ENCODE assay signal across 24 cellular contexts in the genomic region with DNA sequence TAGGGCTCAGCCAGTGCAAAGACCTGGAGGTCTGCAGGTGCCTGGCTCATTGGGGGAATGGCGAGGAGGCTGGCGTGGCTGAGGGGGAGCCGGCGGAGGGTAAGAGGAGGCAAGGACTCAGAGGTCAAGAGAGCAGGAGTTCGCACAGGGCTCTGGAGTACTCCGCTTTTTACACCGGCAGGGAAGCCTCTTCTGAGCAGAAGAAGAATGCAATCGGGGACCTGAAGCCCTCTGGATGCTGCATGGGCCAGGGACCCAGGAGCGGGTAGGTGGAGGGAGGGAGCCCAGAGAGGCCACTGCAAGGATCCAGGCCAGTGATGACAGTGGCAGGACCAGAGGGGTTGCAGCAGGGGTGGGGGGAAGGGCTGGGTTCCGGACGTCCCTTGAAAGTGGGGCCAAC.
"Had no signal": no experiment of that assay in that cellular context is flagged by ENCODE, and none has a peak within 500 bp of the region (broad histone marks: within the 10 kb centered on the region; RNA-seq: fewer than 3 reads in every experiment).

No MANE protein-coding gene starts in this region.

- H3K27me3 ChIP-seq: ascending aorta, body of pancreas, Peyer's patch had no signal

- H3K4me2 ChIP-seq: SK-N-SH had no signal

- H3K4me3 ChIP-seq: ascending aorta, body of pancreas, Peyer's patch, SJCRH30 had no signal

- H3K4me1 ChIP-seq: ascending aorta, Peyer's patch, SJCRH30 had no signal

- H3K9ac ChIP-seq: SK-N-SH had no signal

- H3K9me3 ChIP-seq: ascending aorta, body of pancreas, Peyer's patch, SJCRH30, SK-N-SH had no signal

- H3K36me3 ChIP-seq: ascending aorta, Peyer's patch, SJCRH30 had no signal

- H3K27ac ChIP-seq: ascending aorta, body of pancreas, Peyer's patch, RWPE1, SJCRH30, VCaP had no signal

- DNase-seq: activated CD4-positive, alpha-beta T cell treated with anti-CD3 and anti-CD28 coated beads for 36 hours; activated CD4-positive, alpha-beta T cell treated with anti-CD3 and anti-CD28 coated beads, Interleukin-2, amount 50 U/mL, for 1 hour; activated CD8-positive, alpha-beta T cell treated with anti-CD3 and anti-CD28 coated beads, Interleukin-2, amount 10 ng/mL, durations not matched to agents 7 days and 5 days; activated naive CD4-positive, alpha-beta T cell treated with Interleukin-2 at 50 U/mL for 16 hours; activated naive CD8-positive, alpha-beta T cell treated with anti-CD3 and anti-CD28 coated beads, Interleukin-2, amount 50 U/mL, for 24 hours; amniotic stem cell; central memory CD4-positive, alpha-beta T cell; KG1; NCI-H1092; NCI-H1417; NCI-H1930; NCI-H2171; NCI-H226; NCI-H526; NK-92 treated with Interleukin-12 subunit alpha and Interleukin-12 subunit beta, amount 100 ng/mL, for 24 hours; Right ventricle myocardium superior; SJCRH30; SK-N-SH; T-helper 1 cell had no signal
